In genomic region chr11:67563354-67564114, GRCh38 we compare ENCODE assay signal across 12 cellular contexts. TPM values are rescaled to one million over a fixed set of nuclear protein-coding genes. Genes with fewer than 3 reads are reported as not detected.
DNase-seq lines count a peak whose midpoint lies in the region; ATAC-seq and TF ChIP-seq lines count a peak whose summit lies in the region.
"Had no signal": no experiment of that assay in that cellular context is flagged by ENCODE, and none has a peak within 500 bp of the region (broad histone marks: within the 10 kb centered on the region; RNA-seq: fewer than 3 reads in every experiment).

No MANE protein-coding gene starts in this region.

- no peak overlapping the region for H3K27ac Mint-ChIP-seq in natural killer cell
- H3K27ac Mint-ChIP-seq: activated B cell treated with CpG ODN at 0.5 μM for 24 hours; dendritic cell treated with granulocyte-macrophage colony-stimulating factor and Interleukin-4, amounts not matched to agents 40 ng/mL and 50 ng/mL, for 4 days had no signal

- in situ Hi-C loops in Caki2 (cut with HindIII; ENCODE audit: low pct_unique_long_range_greater_than_20kb, low sequenced_read_pairs): no loop called here

- H3K4me3 ChIP-seq in fibroblast of the aortic adventitia (ENCODE audit: low read depth, low read length): no peak overlapping the region
- H3K4me3 ChIP-seq: vagina had no signal

- ATAC-seq in omental fat pad (ENCODE audit: low FRiP score): peak; percentile 85
- no peak for ATAC-seq in GM18519 (IDR thresholded peaks at IDR 0.05; ENCODE audit: low FRiP score, unreplicated experiment)
- no peak for ATAC-seq in natural killer cell

- H3K4me3 Mint-ChIP-seq in natural killer cell: no peak overlapping the region
- H3K4me3 Mint-ChIP-seq: activated B cell treated with CpG ODN at 0.5 μM for 24 hours; dendritic cell treated with granulocyte-macrophage colony-stimulating factor and Interleukin-4, amounts not matched to agents 40 ng/mL and 50 ng/mL, for 4 days had no signal

- no peak for TF ChIP-seq CTCF in fibroblast of the aortic adventitia (IDR thresholded peaks at IDR 0.05; ENCODE audit: insufficient read depth, low read length)
- TF ChIP-seq CTCF in omental fat pad (IDR thresholded peaks at IDR 0.05): no peak
- no peak for TF ChIP-seq CTCF in natural killer cell (IDR thresholded peaks at IDR 0.05)

- intact Hi-C loops in natural killer cell (cut with micrococcal nuclease): no loop called here

- H3K9me3 Mint-ChIP-seq in natural killer cell: no peaks in the 10 kb centered on the region
- H3K9me3 Mint-ChIP-seq: activated B cell treated with CpG ODN at 0.5 μM for 24 hours; dendritic cell treated with granulocyte-macrophage colony-stimulating factor and Interleukin-4, amounts not matched to agents 40 ng/mL and 50 ng/mL, for 4 days had no signal

- H3K36me3 Mint-ChIP-seq in natural killer cell: no peaks in the 10 kb centered on the region

- peaks cover 9 to 10% of the 10 kb centered on the region in 2 donors for H3K4me1 Mint-ChIP-seq in natural killer cell

- peaks cover 16 to 24% of the 10 kb centered on the region in 2 donors for H3K27me3 Mint-ChIP-seq in natural killer cell (ENCODE audit: low read depth in 2 of 2)
- H3K27me3 Mint-ChIP-seq: activated B cell treated with CpG ODN at 0.5 μM for 24 hours had no signal

- DNase-seq in Caki2 (ENCODE audit: low read depth) (peak; percentile 91), RKO (ENCODE audit: low spot score) (peak; percentile 83), fibroblast of the aortic adventitia (ENCODE audit: low read depth) (peak; percentile 94), omental fat pad (ENCODE audit: low spot score) (peak; percentile 72), NCI-H2081 treated with DMSO at 0.1 percent for 48 hours (lab: John Stamatoyannopoulos, UW) (no peak), natural killer cell (no peak)
- DNase-seq in activated CD4-positive, alpha-beta T cell treated with anti-CD3 and anti-CD28 coated beads for 48 hours: no peak
- DNase-seq: activated B cell treated with CpG ODN at 0.5 μM for 24 hours, NCI-H2029 treated with DMSO at 0.1 percent for 48 hours had no signal

RNA-seq across cellular contexts. Expression of gene GSTP1, which starts 20.1 kb away (rescaled TPM):
- not detected in 2 replicates for total RNA-seq in Caki2 (2014; rRNA removed; shearing (Covaris generic); ENCODE audit: low replicate concordance)
- total RNA-seq in fibroblast of the aortic adventitia (ENCODE audit: low replicate concordance) (172 and 538 TPM in 2 replicates), omental fat pad (100 to 1,000 TPM; 435 to 948 (median 670) TPM), natural killer cell (100 to 1,000 TPM; 172 to 218 (median 212) TPM)

RNA-seq across cellular contexts. Expression of gene CABP2, which starts 40.3 kb away (rescaled TPM):
- not detected in 2 replicates for total RNA-seq in Caki2 (2014; rRNA removed; shearing (Covaris generic); ENCODE audit: low replicate concordance)
- total RNA-seq in fibroblast of the aortic adventitia (ENCODE audit: low replicate concordance) (not detected in 2 replicates), omental fat pad (not detected), natural killer cell (not detected)
- total RNA-seq: activated B cell treated with CpG ODN at 0.5 μM for 24 hours, vagina had no signal

RNA-seq across cellular contexts. Expression of gene NDUFV1, which starts 43.2 kb away (rescaled TPM):
- total RNA-seq in Caki2 (2014; rRNA removed; shearing (Covaris generic); ENCODE audit: low replicate concordance): 237 and 239 TPM in 2 replicates
- 116 and 138 TPM in 2 replicates for total RNA-seq in fibroblast of the aortic adventitia (ENCODE audit: low replicate concordance)
- 100 to 1,000 TPM; 143 to 233 (median 165) TPM for total RNA-seq in omental fat pad
- 100 to 1,000 TPM; 346 to 393 (median 360) TPM for total RNA-seq in natural killer cell

RNA-seq across cellular contexts. Expression of gene CDK2AP2, which starts 55.6 kb away (rescaled TPM):
- total RNA-seq in Caki2 (2014; rRNA removed; shearing (Covaris generic); ENCODE audit: low replicate concordance): 43.6 and 56.9 TPM in 2 replicates
- 8.7 and 22.1 TPM in 2 replicates for total RNA-seq in fibroblast of the aortic adventitia (ENCODE audit: low replicate concordance)
- total RNA-seq in omental fat pad: 10 to 100 TPM; 23.5 to 50.5 (median 34.7) TPM
- 10 to 100 TPM; 57.9 to 67.7 (median 65.5) TPM for total RNA-seq in natural killer cell

RNA-seq across cellular contexts. Expression of gene PITPNM1, which starts 58.4 kb away (rescaled TPM):
- total RNA-seq in Caki2 (2014; rRNA removed; shearing (Covaris generic); ENCODE audit: low replicate concordance): 43.8 and 48.4 TPM in 2 replicates
- 9.2 and 24.0 TPM in 2 replicates for total RNA-seq in fibroblast of the aortic adventitia (ENCODE audit: low replicate concordance)
- 10 to 100 TPM; 15.0 to 58.2 (median 26.6) TPM for total RNA-seq in omental fat pad
- 100 to 1,000 TPM in 2 of 3 donors, 10 to 100 TPM in 1; 99.9 to 135 (median 123) TPM for total RNA-seq in natural killer cell

Comparison
In these comparisons a context has a peak if more than half of its experiments do, and no peak if none do; other contexts are left out.
1. DNase-seq: peak in Caki2 (single experiment), RKO (single experiment), fibroblast of the aortic adventitia (single experiment) and omental fat pad (single experiment); none in activated CD4-positive, alpha-beta T cell treated with anti-CD3 and anti-CD28 coated beads for 48 hours (single experiment), NCI-H2081 treated with DMSO at 0.1 percent for 48 hours (single experiment) and natural killer cell (single experiment).
2. RNA of gene GSTP1, which starts 20.1 kb away (total RNA-seq): 435 to 948 TPM in omental fat pad, 172 to 538 TPM in fibroblast of the aortic adventitia and 172 to 218 TPM in natural killer cell; not detected in Caki2; every median in the first group is over 100 times any median in the second.